In genomic region chr2:61759718-61760117, GRCh38 we compare ENCODE assay signal across 15 cellular contexts.
DNase-seq lines count a peak whose midpoint lies in the region; ATAC-seq, FAIRE-seq and TF ChIP-seq lines count a peak whose summit lies in the region.
"Had no signal": no experiment of that assay in that cellular context is flagged by ENCODE, and none has a peak within 500 bp of the region (broad histone marks: within the 10 kb centered on the region; RNA-seq: fewer than 3 reads in every experiment).

No MANE protein-coding gene starts in this region.

- peaks cover 23% of the 10 kb centered on the region for H3K4me1 Mint-ChIP-seq in activated T-helper 1 cell treated with anti-CD3 and anti-CD28 coated beads, Interleukin-12 subunit alpha, Interleukin-12 subunit beta, Interleukin-2, Interleukin-4 antibody, amounts not matched to agents 30 ng/mL and 10 ng/mL and 1 ng/mL, durations not matched to agents 14 hours and 24 hours and 36 hours (ENCODE audit: low read depth)

- H2AFZ ChIP-seq in IMR-90 (replicated peaks; ENCODE audit: low read length, poor library complexity) (no peak overlapping the region), K562 (ENCODE audit: low read depth, low read length) (no peak overlapping the region)

- H3K4me1 ChIP-seq in IMR-90 (ENCODE audit: control insufficient read depth, insufficient read depth, low read length) (0 out of 2 replicates have a peak, but pooled peaks cover 2% of the 10 kb centered on the region), K562 (replicated peaks in 1 of 2; ENCODE audit: control insufficient read depth in 2 of 2, insufficient read depth in 2 of 2, low read length in 2 of 2) (peaks cover 0 to 10% of the 10 kb centered on the region in 2 experiments; a peak in 2 of 5 replicates), A673 (ENCODE audit: insufficient read depth, low read length, poor library complexity, severe bottlenecking) (no peaks in the 10 kb centered on the region)

- no peak overlapping the region for H3K4ac ChIP-seq in IMR-90 (ENCODE audit: low read depth, low read length)

- dilution Hi-C loops in IMR-90 (cut with HindIII; ENCODE audit: low sequenced_read_pairs, unreplicated experiment) = no loop called here

- no peak overlapping the region for H3K4me3 ChIP-seq in IMR-90 (ENCODE audit: insufficient read depth, low read depth, low read length)
- H3K4me3 ChIP-seq in K562 = no peak overlapping the region
- no peak overlapping the region for H3K4me3 ChIP-seq in A673 (ENCODE audit: low read depth, low read length, poor library complexity, severe bottlenecking)
- H3K4me3 ChIP-seq: ovary had no signal

- no peak for ATAC-seq in IMR-90 (ENCODE audit: low read depth)
- ATAC-seq in K562 = no peak
- ATAC-seq in GM18519 (IDR thresholded peaks at IDR 0.05; ENCODE audit: low FRiP score, unreplicated experiment) = no peak
- ATAC-seq: stimulated activated naive CD8-positive, alpha-beta T cell treated with anti-CD3 and anti-CD28 coated beads, Interleukin-15, amount 100 ng/mL, for 72 hours had no signal

- H3K4me3 Mint-ChIP-seq in activated T-helper 1 cell treated with anti-CD3 and anti-CD28 coated beads, Interleukin-12 subunit alpha, Interleukin-12 subunit beta, Interleukin-2, Interleukin-4 antibody, amounts not matched to agents 30 ng/mL and 10 ng/mL and 1 ng/mL, durations not matched to agents 14 hours and 24 hours and 36 hours = no peak overlapping the region
- H3K4me3 Mint-ChIP-seq: CD14-positive monocyte; stimulated activated naive CD8-positive, alpha-beta T cell treated with anti-CD3 and anti-CD28 coated beads, Interleukin-15, amount 100 ng/mL, for 72 hours had no signal

- no peak overlapping the region for H2BK120ac ChIP-seq in IMR-90 (ENCODE audit: low read depth, low read length)

- H3K23ac ChIP-seq in IMR-90 (ENCODE audit: low read depth, low read length) = no peak overlapping the region

- peaks cover 5% of the 10 kb centered on the region for H3K36me3 Mint-ChIP-seq in activated T-helper 1 cell treated with anti-CD3 and anti-CD28 coated beads, Interleukin-12 subunit alpha, Interleukin-12 subunit beta, Interleukin-2, Interleukin-4 antibody, amounts not matched to agents 30 ng/mL and 10 ng/mL and 1 ng/mL, durations not matched to agents 14 hours and 24 hours and 36 hours (ENCODE audit: low read depth)

- H4K91ac ChIP-seq in IMR-90 (ENCODE audit: insufficient read depth, low read depth, low read length) = no peak overlapping the region

- no peak overlapping the region for H3K14ac ChIP-seq in IMR-90 (replicated peaks; ENCODE audit: low read depth, low read length)

- no peaks in the 10 kb centered on the region for H3K9me3 ChIP-seq in IMR-90 (ENCODE audit: control insufficient read depth, insufficient read depth, low read length)
- no peaks in the 10 kb centered on the region for H3K9me3 ChIP-seq in K562 (replicated peaks; ENCODE audit: control insufficient read depth, insufficient read depth, low read depth, low read length)
- H3K9me3 ChIP-seq in A673 (ENCODE audit: low read depth, low read length, poor library complexity, severe bottlenecking) = no peaks in the 10 kb centered on the region
- H3K9me3 ChIP-seq: ovary had no signal

- CTCF ChIA-PET in IMR-90 (lab: Yijun Ruan, JAX) = no interaction called here
- CTCF ChIA-PET in K562 (lab: Yijun Ruan, JAX; ENCODE audit: low intra/inter-chr PET ratio) = no interaction called here
- CTCF ChIA-PET in A673 (lab: Charles Lee) = no interaction called here

- TF ChIP-seq EP300 in K562 (IDR thresholded peaks at IDR 0.05; ENCODE audit: low read length) = no peak

- H3K79me2 ChIP-seq in K562 (ENCODE audit: control insufficient read depth, insufficient read depth, low read length) = peaks cover 6% of the 10 kb centered on the region; the same call in 2 of the 3 replicates

- no peak overlapping the region for H3K27ac Mint-ChIP-seq in activated T-helper 1 cell treated with anti-CD3 and anti-CD28 coated beads, Interleukin-12 subunit alpha, Interleukin-12 subunit beta, Interleukin-2, Interleukin-4 antibody, amounts not matched to agents 30 ng/mL and 10 ng/mL and 1 ng/mL, durations not matched to agents 14 hours and 24 hours and 36 hours
- H3K27ac Mint-ChIP-seq: CD14-positive monocyte; stimulated activated naive CD8-positive, alpha-beta T cell treated with anti-CD3 and anti-CD28 coated beads, Interleukin-15, amount 100 ng/mL, for 72 hours had no signal

- intact Hi-C loops in IMR-90 (cut with micrococcal nuclease) = loop anchor here (2.0 kb wide), 1 partner anchor 221 kb away; the partner anchor contains the start of gene XPO1
- intact Hi-C loops in K562 (cut with micrococcal nuclease) = no loop called here
- intact Hi-C loops in A673 (cut with micrococcal nuclease; ENCODE audit: unreplicated experiment) = no loop called here
- intact Hi-C loops in activated T-helper 1 cell treated with anti-CD3 and anti-CD28 coated beads, Interleukin-12 subunit alpha, Interleukin-12 subunit beta, Interleukin-2, Interleukin-4 antibody, amounts not matched to agents 30 ng/mL and 10 ng/mL and 1 ng/mL, durations not matched to agents 14 hours and 24 hours and 36 hours (cut with micrococcal nuclease) = loop anchor here (5.0 to 10.0 kb wide), 5 partner anchors 395 to 948 kb away; partner anchors contain the start of genes B3GNT2, EHBP1, PEX13 and PUS10

- no peak for TF ChIP-seq POLR2A in IMR-90 (IDR thresholded peaks at IDR 0.05; ENCODE audit: low read depth, low read length)
- no peak for TF ChIP-seq POLR2A in K562 (conservative IDR thresholded peaks at IDR 0.05)

- H3K9me1 ChIP-seq in IMR-90 (ENCODE audit: insufficient read depth, low read length) (peaks cover 2% of the 10 kb centered on the region; the same call in 1 of the 2 replicates), K562 (ENCODE audit: control insufficient read depth, insufficient read depth, low read length) (no peaks in the 10 kb centered on the region)

- H3K27me3 ChIP-seq in IMR-90 (ENCODE audit: control insufficient read depth, insufficient read depth, low read length) = no peaks in the 10 kb centered on the region
- no peaks in the 10 kb centered on the region for H3K27me3 ChIP-seq in K562 (ENCODE audit: control insufficient read depth in 2 of 2, insufficient read depth in 2 of 2, low read length in 2 of 2)
- no peaks in the 10 kb centered on the region for H3K27me3 ChIP-seq in A673 (replicated peaks; ENCODE audit: insufficient read depth, low read depth, low read length, poor library complexity)
- H3K27me3 ChIP-seq: ovary had no signal

- H3K18ac ChIP-seq in IMR-90 (ENCODE audit: low read depth, low read length) = no peak overlapping the region

- TF ChIP-seq CTCF in IMR-90 (conservative IDR thresholded peaks at IDR 0.05; ENCODE audit: low read depth, low read length) (no peak), K562 (IDR thresholded peaks at IDR 0.05 in 2 of 3, conservative IDR thresholded peaks at IDR 0.05 in 1 of 3; ENCODE audit: insufficient read depth in 2 of 3, low read depth in 1 of 3, low read length in 3 of 3) (no peak), A673 (conservative IDR thresholded peaks at IDR 0.05; ENCODE audit: low read depth, low read length) (no peak)

- peaks cover 3% of the 10 kb centered on the region for H3K27me3 Mint-ChIP-seq in activated T-helper 1 cell treated with anti-CD3 and anti-CD28 coated beads, Interleukin-12 subunit alpha, Interleukin-12 subunit beta, Interleukin-2, Interleukin-4 antibody, amounts not matched to agents 30 ng/mL and 10 ng/mL and 1 ng/mL, durations not matched to agents 14 hours and 24 hours and 36 hours (ENCODE audit: insufficient read depth)
- H3K27me3 Mint-ChIP-seq: stimulated activated naive CD8-positive, alpha-beta T cell treated with anti-CD3 and anti-CD28 coated beads, Interleukin-15, amount 100 ng/mL, for 72 hours had no signal

- POLR2A ChIA-PET in IMR-90 (lab: Charles Lee; ENCODE audit: unreplicated experiment) (no interaction called here), K562 (lab: Yijun Ruan, JAX) (no interaction called here), A673 (lab: Charles Lee; ENCODE audit: low non-redundant PET) (no interaction called here)

- peaks cover 0 to 12% of the 10 kb centered on the region in 2 experiments; a peak in 2 of 4 replicates for H3K79me1 ChIP-seq in IMR-90 (ENCODE audit: low read depth in 1 of 2, low read length in 2 of 2)

- H4K8ac ChIP-seq in IMR-90 (ENCODE audit: low read depth in 2 of 2, low read length in 2 of 2) = no peak overlapping the region

- H3K9ac ChIP-seq in IMR-90 (ENCODE audit: low read depth, low read length) (no peak overlapping the region), K562 (ENCODE audit: insufficient read depth in 1 of 2, low read depth in 2 of 2, low read length in 2 of 2) (no peak overlapping the region)

- H3K36me3 ChIP-seq in IMR-90 (ENCODE audit: control insufficient read depth, insufficient read depth, low read length) (no peaks in the 10 kb centered on the region), K562 (ENCODE audit: control insufficient read depth, insufficient read depth, low read length) (no peaks in the 10 kb centered on the region), A673 (ENCODE audit: insufficient read depth, low read length, poor library complexity, severe bottlenecking) (no peaks in the 10 kb centered on the region)
- H3K36me3 ChIP-seq: ovary had no signal

- H4K20me1 ChIP-seq in IMR-90 (ENCODE audit: insufficient read depth, low read length) = peaks cover 6% of the 10 kb centered on the region
- H4K20me1 ChIP-seq in K562 (replicated peaks; ENCODE audit: control insufficient read depth, insufficient read depth, low read length) = no peaks in the 10 kb centered on the region

- H3K4me2 ChIP-seq in IMR-90 (ENCODE audit: low read depth, low read length) (peak overlapping the region; percentile 37; the same call in 1 of the 2 replicates), K562 (ENCODE audit: insufficient read depth, low read length) (no peak overlapping the region)

- in situ Hi-C loops in IMR-90 (cut with MboI; ENCODE audit: low sequenced_read_pairs) (no loop called here), K562 (cut with MboI) (no loop called here)

- no peak overlapping the region for H4K5ac ChIP-seq in IMR-90 (ENCODE audit: low read depth, low read length)

- H3K27ac ChIP-seq in IMR-90 (ENCODE audit: insufficient read depth, low read length) (peak overlapping the region; percentile 16; the same call in 1 of the 2 replicates), K562 (ENCODE audit: extremely low read depth, low read depth, low read length) (no peak overlapping the region), A673 (ENCODE audit: low read depth, low read length, poor library complexity, severe bottlenecking) (no peak overlapping the region)
- H3K27ac ChIP-seq: ovary had no signal

- TF ChIP-seq RAD21 in IMR-90 (IDR thresholded peaks at IDR 0.05; ENCODE audit: low read length) (no peak), K562 (CRISPR knock-in tag; conservative IDR thresholded peaks at IDR 0.05 in 1 of 2, IDR thresholded peaks at IDR 0.05 in 1 of 2) (no peak)

- H2BK15ac ChIP-seq in IMR-90 (ENCODE audit: low read depth, low read length) = no peak overlapping the region

- no peak overlapping the region for H2AK9ac ChIP-seq in IMR-90 (replicated peaks; ENCODE audit: low read depth, low read length, poor library complexity)

- H3K56ac ChIP-seq in IMR-90 (ENCODE audit: extremely low read depth, insufficient read depth, low read length) = no peak overlapping the region

- no peak for FAIRE-seq in K562 (lab: Jason Lieb, UNC)

- WGBS in IMR-90 (ENCODE audit: extremely low coverage in 2 of 2, insufficient read length in 1 of 2), 2 experiments = no CpG with 5 or more reads among the region's 2 CpGs
- 0% methylated on average over 2 of the region's 2 CpGs for WGBS in K562 (ENCODE audit: insufficient coverage, low coverage, missing lambda C conversion rate)

- no peak overlapping the region for H2BK20ac ChIP-seq in IMR-90 (ENCODE audit: low read depth, low read length)

- peak; percentile 14 for DNase-seq in AG08395 (ENCODE audit: low spot score)
- peak; percentile 88 for DNase-seq in IMR-90
- DNase-seq in K562 (ENCODE audit: extremely low read depth in 1 of 4, low spot score in 3 of 4) = no peak
- peak; percentile 81 for DNase-seq in iris pigment epithelial cell (ENCODE audit: low read depth)
- no peak for DNase-seq in AG08396 (ENCODE audit: low spot score)
- DNase-seq in A673 (ENCODE audit: low spot score) = no peak
- DNase-seq in activated T-helper 1 cell treated with anti-CD3 and anti-CD28 coated beads, Interleukin-12 subunit alpha, Interleukin-12 subunit beta, Interleukin-2, Interleukin-4 antibody, amounts not matched to agents 30 ng/mL and 10 ng/mL and 1 ng/mL, durations not matched to agents 14 hours and 24 hours and 36 hours (ENCODE audit: low spot score) = no peak
- DNase-seq: activated CD4-positive, CD25-positive, alpha-beta regulatory T cell treated with anti-CD3 and anti-CD28 coated beads, Interleukin-2, amount 50 U/mL, for 72 hours; glutamatergic neuron; NCI-H526; ovary; stimulated activated CD4-positive, alpha-beta T cell treated with anti-CD3 and anti-CD28 coated beads, Interleukin-4, amount 100 ng/mL, for 1 hour; stimulated activated naive CD8-positive, alpha-beta T cell treated with anti-CD3 and anti-CD28 coated beads, Interleukin-15, amount 100 ng/mL, for 72 hours had no signal

- BruUV-seq in IMR-90 (replicated peaks; lab: Mats Ljungman, UMichigan) (no TSS peak), K562 (replicated peaks; lab: Mats Ljungman, UMichigan) (no TSS peak), A673 (replicated peaks; lab: Mats Ljungman, UMichigan) (no TSS peak)

- H2BK5ac ChIP-seq in IMR-90 (ENCODE audit: low read depth, low read length, poor library complexity, severe bottlenecking) = peak overlapping the region; percentile 97

- H3K9me3 Mint-ChIP-seq in activated T-helper 1 cell treated with anti-CD3 and anti-CD28 coated beads, Interleukin-12 subunit alpha, Interleukin-12 subunit beta, Interleukin-2, Interleukin-4 antibody, amounts not matched to agents 30 ng/mL and 10 ng/mL and 1 ng/mL, durations not matched to agents 14 hours and 24 hours and 36 hours = peaks cover 16% of the 10 kb centered on the region

- H2AK5ac ChIP-seq in IMR-90 (ENCODE audit: low read depth, low read length) = no peak overlapping the region

Comparison
In these comparisons a context has a peak if more than half of its experiments do, and no peak if none do; other contexts are left out.
1. DNase-seq: peak in AG08395 (single experiment), IMR-90 (single experiment) and iris pigment epithelial cell (single experiment); none in K562 (0 of 4), AG08396 (single experiment), A673 (single experiment) and activated T-helper 1 cell treated with anti-CD3 and anti-CD28 coated beads, Interleukin-12 subunit alpha, Interleukin-12 subunit beta, Interleukin-2, Interleukin-4 antibody, amounts not matched to agents 30 ng/mL and 10 ng/mL and 1 ng/mL, durations not matched to agents 14 hours and 24 hours and 36 hours (single experiment).
2. intact Hi-C loops: an anchor here in IMR-90 (2.0 kb wide) and activated T-helper 1 cell treated with anti-CD3 and anti-CD28 coated beads, Interleukin-12 subunit alpha, Interleukin-12 subunit beta, Interleukin-2, Interleukin-4 antibody, amounts not matched to agents 30 ng/mL and 10 ng/mL and 1 ng/mL, durations not matched to agents 14 hours and 24 hours and 36 hours (5.0 to 10.0 kb wide); none called in K562 and A673.